ENCODE assay signal across 9 cellular contexts in genomic region chr1:19645544-19646252, GRCh38. TPM values are rescaled to one million over a fixed set of nuclear protein-coding genes. Genes with fewer than 3 reads are reported as not detected.
DNase-seq lines count a peak whose midpoint lies in the region; ATAC-seq and TF ChIP-seq lines count a peak whose summit lies in the region.
"Had no signal": no experiment of that assay in that cellular context is flagged by ENCODE, and none has a peak within 500 bp of the region (broad histone marks: within the 10 kb centered on the region; RNA-seq: fewer than 3 reads in every experiment).

No MANE protein-coding gene starts in this region.

- peak; percentile 34 for DNase-seq in ELF-1 (ENCODE audit: low read depth, low spot score)
- no peak for DNase-seq in activated B cell treated with CpG ODN at 0.5 μM for 24 hours
- DNase-seq in prostate gland (ENCODE audit: low spot score), result no peak
- DNase-seq in HK-2 (ENCODE audit: unreplicated experiment), result no peak
- DNase-seq in NOMO-1 (lab: John Stamatoyannopoulos, UW; ENCODE audit: unreplicated experiment in 2 of 2), result no peak
- DNase-seq in ecto neural progenitor cell (ENCODE audit: low spot score), result no peak
- DNase-seq: NCI-H1048 had no signal

- no peaks in the 10 kb centered on the region for H3K9me3 ChIP-seq in gastroesophageal sphincter
- H3K9me3 ChIP-seq in prostate gland, result no peaks in the 10 kb centered on the region

- H3K27me3 ChIP-seq in gastroesophageal sphincter (no peaks in the 10 kb centered on the region), prostate gland (replicated peaks; ENCODE audit: insufficient read depth) (no peaks in the 10 kb centered on the region)

- ATAC-seq in activated B cell treated with CpG ODN at 0.5 μM for 24 hours (ENCODE audit: low read depth) (no peak), gastroesophageal sphincter (no peak), GM18505 (IDR thresholded peaks at IDR 0.05; ENCODE audit: unreplicated experiment) (no peak)

- no peaks in the 10 kb centered on the region for H3K36me3 ChIP-seq in gastroesophageal sphincter
- H3K36me3 ChIP-seq in prostate gland, result no peaks in the 10 kb centered on the region

- H3K4me3 ChIP-seq in gastroesophageal sphincter (peak overlapping the region; percentile 74 to 89), prostate gland (peak overlapping the region; percentile 81 to 94)

- 8 to 14% methylated on average over 5 to 8 of the region's 24 CpGs for WGBS in gastroesophageal sphincter (ENCODE audit: low coverage in 1 of 2), 2 donors
- WGBS in prostate gland, result 4% methylated on average over 21 of the region's 24 CpGs

- CTCF ChIA-PET in activated B cell treated with CpG ODN at 0.5 μM for 24 hours (lab: Charles Lee), result no interaction called here

- H3K27ac ChIP-seq in gastroesophageal sphincter (peak overlapping the region; percentile 89 to 99 (median 96)), prostate gland (peak overlapping the region; percentile 99)

- TF ChIP-seq EP300 in gastroesophageal sphincter (IDR thresholded peaks at IDR 0.05), result no peak

- H3K9me3 Mint-ChIP-seq in activated B cell treated with CpG ODN at 0.5 μM for 24 hours, result no peaks in the 10 kb centered on the region

- H3K27me3 Mint-ChIP-seq in activated B cell treated with CpG ODN at 0.5 μM for 24 hours, result peaks cover 48% of the 10 kb centered on the region

- POLR2A ChIA-PET in activated B cell treated with CpG ODN at 0.5 μM for 24 hours (lab: Charles Lee), result no interaction called here

- no peak overlapping the region for H3K27ac Mint-ChIP-seq in activated B cell treated with CpG ODN at 0.5 μM for 24 hours

- no peaks in the 10 kb centered on the region for H3K36me3 Mint-ChIP-seq in activated B cell treated with CpG ODN at 0.5 μM for 24 hours (ENCODE audit: low read depth)

- H3K4me3 Mint-ChIP-seq in activated B cell treated with CpG ODN at 0.5 μM for 24 hours, result peak overlapping the region; percentile 28

- TF ChIP-seq CTCF in activated B cell treated with CpG ODN at 0.5 μM for 24 hours (IDR thresholded peaks at IDR 0.05) (no peak), gastroesophageal sphincter (IDR thresholded peaks at IDR 0.05) (no peak), prostate gland (IDR thresholded peaks at IDR 0.05) (no peak)

- intact Hi-C loops in activated B cell treated with CpG ODN at 0.5 μM for 24 hours (cut with micrococcal nuclease), result no loop called here
- intact Hi-C loops in prostate gland (cut with DNase I), result loop anchor here (2.0 to 5.0 kb wide), 3 partner anchors 49 to 208 kb away; partner anchors contain the start of gene CAPZB

- peaks cover 0 to 69% (median 48%) of the 10 kb centered on the region in 3 donors for H3K4me1 ChIP-seq in gastroesophageal sphincter
- H3K4me1 ChIP-seq in prostate gland (replicated peaks), result peaks cover 17% of the 10 kb centered on the region

- TF ChIP-seq POLR2A in gastroesophageal sphincter (IDR thresholded peaks at IDR 0.05) (no peak), prostate gland (IDR thresholded peaks at IDR 0.05) (no peak), GM18505 (IDR thresholded peaks at IDR 0.05; ENCODE audit: borderline replicate concordance, extremely low read depth, insufficient read depth, insufficient read length) (no peak)

- peaks cover 12% of the 10 kb centered on the region for H3K4me1 Mint-ChIP-seq in activated B cell treated with CpG ODN at 0.5 μM for 24 hours

RNA-seq across cellular contexts. Expression of gene NBL1, which starts 1.6 kb away (rescaled TPM):
- total RNA-seq in activated B cell treated with CpG ODN at 0.5 μM for 24 hours, result 0.54 and 0.64 TPM in 2 replicates
- total RNA-seq in gastroesophageal sphincter, result 100 to 1,000 TPM; 203 to 343 (median 301) TPM
- 100 to 1,000 TPM; 268 to 514 TPM for total RNA-seq in prostate gland

RNA-seq across cellular contexts. Expression of gene HTR6, which starts 19.0 kb away (rescaled TPM):
- not detected in 2 replicates for total RNA-seq in activated B cell treated with CpG ODN at 0.5 μM for 24 hours
- not detected for total RNA-seq in gastroesophageal sphincter
- not detected for total RNA-seq in prostate gland

Comparison
In these comparisons a context has a peak if more than half of its experiments do, and no peak if none do; other contexts are left out.
1. RNA of gene NBL1, which starts 1.6 kb away (total RNA-seq): 268 to 514 TPM in prostate gland and 203 to 343 TPM in gastroesophageal sphincter; 0.54 to 0.64 TPM in activated B cell treated with CpG ODN at 0.5 μM for 24 hours; every median in the first group is over 100 times any median in the second.